In the genomic region with DNA sequence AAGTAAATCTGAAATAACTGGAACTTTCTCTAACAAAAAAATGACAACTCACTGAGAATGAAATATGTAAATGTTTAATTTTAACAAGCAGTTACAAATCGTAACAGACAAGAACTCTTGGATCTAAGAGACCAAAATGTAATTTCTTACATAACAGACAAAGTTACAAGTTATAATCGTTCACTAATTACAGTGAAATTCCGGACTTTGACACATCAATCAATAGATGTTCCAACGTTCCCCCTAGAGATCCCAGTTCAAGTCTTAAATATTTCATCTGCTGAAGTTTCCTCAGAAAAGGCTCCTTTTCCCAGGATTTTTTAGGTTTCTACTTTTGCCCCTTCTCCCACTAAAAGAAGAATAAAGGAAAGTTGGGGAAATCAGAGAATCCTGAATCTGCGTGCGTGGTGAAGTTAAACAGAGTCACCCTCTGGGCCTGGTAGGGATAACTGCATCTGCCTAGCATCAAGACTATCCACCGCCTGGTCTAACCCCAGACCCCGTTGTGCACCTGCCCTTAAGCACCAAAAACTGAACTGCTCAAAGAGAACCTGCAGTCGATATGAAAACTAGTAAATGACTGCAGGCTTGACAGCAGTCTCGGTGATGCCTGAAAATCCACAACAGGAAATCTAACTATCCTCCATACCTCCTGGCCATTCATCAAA, we compare ENCODE assay signal across 8 cellular contexts. TPM values are rescaled to one million over a fixed set of nuclear protein-coding genes. Genes with fewer than 3 reads are reported as not detected.
DNase-seq lines count a peak whose midpoint lies in the region; ATAC-seq and TF ChIP-seq lines count a peak whose summit lies in the region.

No MANE protein-coding gene starts in this region.

- DNase-seq in DMS114 treated with DMSO at 0.1 percent for 48 hours (lab: John Stamatoyannopoulos, UW; ENCODE audit: unreplicated experiment) = peak; percentile 16
- peak; percentile 11 for DNase-seq in HCEC 1CT
- no peak for DNase-seq in WTC11 (ENCODE audit: low spot score)
- peak; percentile 37 for DNase-seq in fibroblast of mammary gland (ENCODE audit: low read depth)
- peak; percentile 69 for DNase-seq in pons (ENCODE audit: low spot score)
- no peak for DNase-seq in NOMO-1 (lab: John Stamatoyannopoulos, UW; ENCODE audit: unreplicated experiment in 2 of 2)
- no peak for DNase-seq in NCI-H446 (lab: John Stamatoyannopoulos, UW)
- no peak for DNase-seq in kidney tubule cell (ENCODE audit: low spot score)

- no peaks in the 10 kb centered on the region for H3K36me3 Mint-ChIP-seq in WTC11

- H3K27ac Mint-ChIP-seq in WTC11 = peak overlapping the region; percentile 80; the same call in 1 of the 2 replicates

- H3K9me3 Mint-ChIP-seq in WTC11 = no peaks in the 10 kb centered on the region

- POLR2A ChIA-PET in WTC11 (lab: Charles Lee) = interaction anchor here (0.6 to 0.7 kb wide), 3 partner anchors 43 to 128 kb away, joined by 3 read pairs; no protein-coding TSS in a partner anchor

- CTCF ChIA-PET in WTC11 (lab: Charles Lee) = no interaction called here

- H3K4me3 Mint-ChIP-seq in WTC11 = peak overlapping the region; percentile 73

- H3K4me1 Mint-ChIP-seq in WTC11 = peaks cover 41% of the 10 kb centered on the region

- TF ChIP-seq CTCF in WTC11 (IDR thresholded peaks at IDR 0.05) = no peak
- TF ChIP-seq CTCF in fibroblast of mammary gland (conservative IDR thresholded peaks at IDR 0.05; ENCODE audit: control insufficient read depth, insufficient read depth, low read depth, low read length) = no peak

- H3K27me3 Mint-ChIP-seq in WTC11 (ENCODE audit: low read depth) = no peaks in the 10 kb centered on the region

- H3K4me3 ChIP-seq in fibroblast of mammary gland (ENCODE audit: control insufficient read depth, low read depth, low read length) = peak overlapping the region; percentile 72

- ATAC-seq in WTC11 = peak; percentile 2; the same call in 1 of the 2 replicates

TF ChIP-seq in WTC11, 78 proteins besides CTCF, POLR2A, EP300 and RAD21:
- TF ChIP-seq, protein P1, sequence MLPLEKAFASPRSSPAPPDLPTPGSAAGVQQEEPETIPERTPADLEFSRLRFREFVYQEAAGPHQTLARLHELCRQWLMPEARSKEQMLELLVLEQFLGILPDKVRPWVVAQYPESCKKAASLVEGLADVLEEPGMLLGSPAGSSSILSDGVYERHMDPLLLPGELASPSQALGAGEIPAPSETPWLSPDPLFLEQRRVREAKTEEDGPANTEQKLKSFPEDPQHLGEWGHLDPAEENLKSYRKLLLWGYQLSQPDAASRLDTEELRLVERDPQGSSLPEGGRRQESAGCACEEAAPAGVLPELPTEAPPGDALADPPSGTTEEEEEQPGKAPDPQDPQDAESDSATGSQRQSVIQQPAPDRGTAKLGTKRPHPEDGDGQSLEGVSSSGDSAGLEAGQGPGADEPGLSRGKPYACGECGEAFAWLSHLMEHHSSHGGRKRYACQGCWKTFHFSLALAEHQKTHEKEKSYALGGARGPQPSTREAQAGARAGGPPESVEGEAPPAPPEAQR (CRISPR knock-in tag; IDR thresholded peaks at IDR 0.05) = no peak
- TF ChIP-seq, protein P2, sequence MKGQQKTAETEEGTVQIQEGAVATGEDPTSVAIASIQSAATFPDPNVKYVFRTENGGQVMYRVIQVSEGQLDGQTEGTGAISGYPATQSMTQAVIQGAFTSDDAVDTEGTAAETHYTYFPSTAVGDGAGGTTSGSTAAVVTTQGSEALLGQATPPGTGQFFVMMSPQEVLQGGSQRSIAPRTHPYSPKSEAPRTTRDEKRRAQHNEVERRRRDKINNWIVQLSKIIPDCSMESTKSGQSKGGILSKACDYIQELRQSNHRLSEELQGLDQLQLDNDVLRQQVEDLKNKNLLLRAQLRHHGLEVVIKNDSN (CRISPR knock-in tag; IDR thresholded peaks at IDR 0.05) = no peak
- TF ChIP-seq, protein P3, sequence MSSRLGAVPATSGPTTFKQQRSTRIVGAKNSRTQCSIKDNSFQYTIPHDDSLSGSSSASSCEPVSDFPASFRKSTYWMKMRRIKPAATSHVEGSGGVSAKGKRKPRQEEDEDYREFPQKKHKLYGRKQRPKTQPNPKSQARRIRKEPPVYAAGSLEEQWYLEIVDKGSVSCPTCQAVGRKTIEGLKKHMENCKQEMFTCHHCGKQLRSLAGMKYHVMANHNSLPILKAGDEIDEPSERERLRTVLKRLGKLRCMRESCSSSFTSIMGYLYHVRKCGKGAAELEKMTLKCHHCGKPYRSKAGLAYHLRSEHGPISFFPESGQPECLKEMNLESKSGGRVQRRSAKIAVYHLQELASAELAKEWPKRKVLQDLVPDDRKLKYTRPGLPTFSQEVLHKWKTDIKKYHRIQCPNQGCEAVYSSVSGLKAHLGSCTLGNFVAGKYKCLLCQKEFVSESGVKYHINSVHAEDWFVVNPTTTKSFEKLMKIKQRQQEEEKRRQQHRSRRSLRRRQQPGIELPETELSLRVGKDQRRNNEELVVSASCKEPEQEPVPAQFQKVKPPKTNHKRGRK (CRISPR knock-in tag; IDR thresholded peaks at IDR 0.05; ENCODE audit: borderline replicate concordance) = no peak
- TF ChIP-seq JAZF1 (CRISPR knock-in tag; IDR thresholded peaks at IDR 0.05) (no peak), ELF4 (CRISPR knock-in tag; IDR thresholded peaks at IDR 0.05; ENCODE audit: low read depth) (no peak), FOXP1 (CRISPR knock-in tag; IDR thresholded peaks at IDR 0.05; ENCODE audit: borderline replicate concordance) (no peak), ZNF423 (CRISPR knock-in tag; IDR thresholded peaks at IDR 0.05) (no peak)
- TF ChIP-seq, protein P4, sequence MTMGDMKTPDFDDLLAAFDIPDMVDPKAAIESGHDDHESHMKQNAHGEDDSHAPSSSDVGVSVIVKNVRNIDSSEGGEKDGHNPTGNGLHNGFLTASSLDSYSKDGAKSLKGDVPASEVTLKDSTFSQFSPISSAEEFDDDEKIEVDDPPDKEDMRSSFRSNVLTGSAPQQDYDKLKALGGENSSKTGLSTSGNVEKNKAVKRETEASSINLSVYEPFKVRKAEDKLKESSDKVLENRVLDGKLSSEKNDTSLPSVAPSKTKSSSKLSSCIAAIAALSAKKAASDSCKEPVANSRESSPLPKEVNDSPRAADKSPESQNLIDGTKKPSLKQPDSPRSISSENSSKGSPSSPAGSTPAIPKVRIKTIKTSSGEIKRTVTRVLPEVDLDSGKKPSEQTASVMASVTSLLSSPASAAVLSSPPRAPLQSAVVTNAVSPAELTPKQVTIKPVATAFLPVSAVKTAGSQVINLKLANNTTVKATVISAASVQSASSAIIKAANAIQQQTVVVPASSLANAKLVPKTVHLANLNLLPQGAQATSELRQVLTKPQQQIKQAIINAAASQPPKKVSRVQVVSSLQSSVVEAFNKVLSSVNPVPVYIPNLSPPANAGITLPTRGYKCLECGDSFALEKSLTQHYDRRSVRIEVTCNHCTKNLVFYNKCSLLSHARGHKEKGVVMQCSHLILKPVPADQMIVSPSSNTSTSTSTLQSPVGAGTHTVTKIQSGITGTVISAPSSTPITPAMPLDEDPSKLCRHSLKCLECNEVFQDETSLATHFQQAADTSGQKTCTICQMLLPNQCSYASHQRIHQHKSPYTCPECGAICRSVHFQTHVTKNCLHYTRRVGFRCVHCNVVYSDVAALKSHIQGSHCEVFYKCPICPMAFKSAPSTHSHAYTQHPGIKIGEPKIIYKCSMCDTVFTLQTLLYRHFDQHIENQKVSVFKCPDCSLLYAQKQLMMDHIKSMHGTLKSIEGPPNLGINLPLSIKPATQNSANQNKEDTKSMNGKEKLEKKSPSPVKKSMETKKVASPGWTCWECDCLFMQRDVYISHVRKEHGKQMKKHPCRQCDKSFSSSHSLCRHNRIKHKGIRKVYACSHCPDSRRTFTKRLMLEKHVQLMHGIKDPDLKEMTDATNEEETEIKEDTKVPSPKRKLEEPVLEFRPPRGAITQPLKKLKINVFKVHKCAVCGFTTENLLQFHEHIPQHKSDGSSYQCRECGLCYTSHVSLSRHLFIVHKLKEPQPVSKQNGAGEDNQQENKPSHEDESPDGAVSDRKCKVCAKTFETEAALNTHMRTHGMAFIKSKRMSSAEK (CRISPR knock-in tag; IDR thresholded peaks at IDR 0.05; ENCODE audit: borderline replicate concordance) = no peak

RNA-seq across cellular contexts. Expression of a gene that starts 2.3 kb away (rescaled TPM):
- total RNA-seq in WTC11 (2021) = 9.3 to 11.8 TPM (median 11.3 TPM) in 3 replicates

Comparison
In these comparisons a context has a peak if more than half of its experiments do, and no peak if none do; other contexts are left out.
1. DNase-seq: peak in DMS114 treated with DMSO at 0.1 percent for 48 hours (single experiment), HCEC 1CT (single experiment), fibroblast of mammary gland (single experiment) and pons (single experiment); none in WTC11 (single experiment), NOMO-1 (0 of 2), NCI-H446 (0 of 2) and kidney tubule cell (single experiment).